ENCODE assay signal across 11 cellular contexts in genomic region chr4:94519925-94520789, GRCh38.
DNase-seq lines count a peak whose midpoint lies in the region; ATAC-seq and TF ChIP-seq lines count a peak whose summit lies in the region.
"Had no signal": no experiment of that assay in that cellular context is flagged by ENCODE, and none has a peak within 500 bp of the region (broad histone marks: within the 10 kb centered on the region; RNA-seq: fewer than 3 reads in every experiment).

No MANE protein-coding gene starts in this region.

- no peaks in the 10 kb centered on the region for H3K27me3 ChIP-seq in CD4-positive, alpha-beta memory T cell (ENCODE audit: insufficient read depth, low read length)

- no peak overlapping the region for H3K27ac Mint-ChIP-seq in CD4-positive, alpha-beta memory T cell
- H3K27ac Mint-ChIP-seq in WTC11 = no peak overlapping the region
- H3K27ac Mint-ChIP-seq: stimulated activated naive CD8-positive, alpha-beta T cell treated with anti-CD3 and anti-CD28 coated beads, Interleukin-15, amount 100 ng/mL, for 72 hours had no signal

- POLR2A ChIA-PET in CD4-positive, alpha-beta memory T cell (lab: Charles Lee; ENCODE audit: partially characterized antibody) = no interaction called here
- POLR2A ChIA-PET in WTC11 (lab: Charles Lee) = no interaction called here

- H3K9me3 Mint-ChIP-seq in CD4-positive, alpha-beta memory T cell = no peaks in the 10 kb centered on the region
- no peaks in the 10 kb centered on the region for H3K9me3 Mint-ChIP-seq in WTC11
- H3K9me3 Mint-ChIP-seq: stimulated activated naive CD8-positive, alpha-beta T cell treated with anti-CD3 and anti-CD28 coated beads, Interleukin-15, amount 100 ng/mL, for 72 hours had no signal

- H3K36me3 ChIP-seq in CD4-positive, alpha-beta memory T cell (ENCODE audit: insufficient read depth, low read length) = no peaks in the 10 kb centered on the region

- no peak overlapping the region for H3K4me3 ChIP-seq in CD4-positive, alpha-beta memory T cell (ENCODE audit: low read length in 2 of 2)

- CTCF ChIA-PET in CD4-positive, alpha-beta memory T cell (lab: Charles Lee; ENCODE audit: partially characterized antibody) = interaction anchor here (1.7 kb wide), 1 partner anchor 112 kb away, joined by 8 read pairs; no protein-coding TSS in a partner anchor
- CTCF ChIA-PET in WTC11 (lab: Charles Lee) = no interaction called here

- no peak overlapping the region for H3K4me3 Mint-ChIP-seq in CD4-positive, alpha-beta memory T cell
- no peak overlapping the region for H3K4me3 Mint-ChIP-seq in WTC11
- H3K4me3 Mint-ChIP-seq: stimulated activated naive CD8-positive, alpha-beta T cell treated with anti-CD3 and anti-CD28 coated beads, Interleukin-15, amount 100 ng/mL, for 72 hours had no signal

- ATAC-seq in GM21390 (IDR thresholded peaks at IDR 0.05; ENCODE audit: unreplicated experiment) (peak; percentile 49), left lobe of liver (peak; percentile 29), WTC11 (no peak)
- ATAC-seq: stimulated activated naive CD8-positive, alpha-beta T cell treated with anti-CD3 and anti-CD28 coated beads, Interleukin-15, amount 100 ng/mL, for 72 hours had no signal

- in situ Hi-C loops in KBM-7 (cut with MboI; ENCODE audit: low pct_unique_long_range_greater_than_20kb, low sequenced_read_pairs) = no loop called here

- no peaks in the 10 kb centered on the region for H3K27me3 Mint-ChIP-seq in CD4-positive, alpha-beta memory T cell
- no peaks in the 10 kb centered on the region for H3K27me3 Mint-ChIP-seq in WTC11 (ENCODE audit: low read depth)
- H3K27me3 Mint-ChIP-seq: stimulated activated naive CD8-positive, alpha-beta T cell treated with anti-CD3 and anti-CD28 coated beads, Interleukin-15, amount 100 ng/mL, for 72 hours had no signal

- peaks cover 10 to 16% (median 15%) of the 10 kb centered on the region in 4 donors for H3K4me1 Mint-ChIP-seq in CD4-positive, alpha-beta memory T cell
- peaks cover 9% of the 10 kb centered on the region for H3K4me1 Mint-ChIP-seq in WTC11

- TF ChIP-seq CTCF in WTC11 (IDR thresholded peaks at IDR 0.05) = no peak

- H3K36me3 Mint-ChIP-seq in CD4-positive, alpha-beta memory T cell = peaks cover 2 to 8% of the 10 kb centered on the region in 2 donors
- no peaks in the 10 kb centered on the region for H3K36me3 Mint-ChIP-seq in WTC11

- intact Hi-C loops in CD4-positive, alpha-beta memory T cell (cut with micrococcal nuclease) = no loop called here

- H3K4me1 ChIP-seq in CD4-positive, alpha-beta memory T cell (ENCODE audit: insufficient read depth, low read length) = no peaks in the 10 kb centered on the region

- peak; percentile 1 for DNase-seq in GDM1 (lab: John Stamatoyannopoulos, UW)
- DNase-seq in KBM-7 = peak; percentile 75
- no peak for DNase-seq in left lobe of liver (ENCODE audit: low spot score)
- DNase-seq in CD4-positive, alpha-beta memory T cell = no peak
- DNase-seq in NCI-H748 (lab: John Stamatoyannopoulos, UW; ENCODE audit: unreplicated experiment) = no peak
- DNase-seq in WTC11 (ENCODE audit: low spot score) = no peak
- DNase-seq in activated CD4-positive, alpha-beta T cell treated with anti-CD3 and anti-CD28 coated beads for 1 hour = no peak
- DNase-seq: nucleus accumbens; stimulated activated naive CD8-positive, alpha-beta T cell treated with anti-CD3 and anti-CD28 coated beads, Interleukin-15, amount 100 ng/mL, for 72 hours had no signal

- no peak overlapping the region for H3K27ac ChIP-seq in CD4-positive, alpha-beta memory T cell (ENCODE audit: low read depth, low read length)
- H3K27ac ChIP-seq: epithelial cell of prostate had no signal

- H3K9me3 ChIP-seq in CD4-positive, alpha-beta memory T cell (ENCODE audit: control insufficient read depth in 1 of 2, low read length in 2 of 2) = no peaks in the 10 kb centered on the region

TF ChIP-seq in WTC11, 78 proteins besides CTCF, POLR2A, EP300 and RAD21:
- TF ChIP-seq TEAD1 (CRISPR knock-in tag; IDR thresholded peaks at IDR 0.05) (no peak), USF2 (CRISPR knock-in tag; IDR thresholded peaks at IDR 0.05) (no peak), MXD4 (CRISPR knock-in tag; IDR thresholded peaks at IDR 0.05; ENCODE audit: borderline replicate concordance) (no peak), NFE2L1 (CRISPR knock-in tag; IDR thresholded peaks at IDR 0.05) (no peak), SMAD4 (CRISPR knock-in tag; IDR thresholded peaks at IDR 0.05) (no peak), ZNF396 (CRISPR knock-in tag; IDR thresholded peaks at IDR 0.05; ENCODE audit: borderline replicate concordance) (no peak), CBFB (CRISPR knock-in tag; IDR thresholded peaks at IDR 0.05; ENCODE audit: low read depth) (no peak), ETV6 (CRISPR knock-in tag; IDR thresholded peaks at IDR 0.05) (no peak), ZNF317 (CRISPR knock-in tag; IDR thresholded peaks at IDR 0.05; ENCODE audit: borderline replicate concordance, low read depth) (no peak), EMX1 (CRISPR knock-in tag; IDR thresholded peaks at IDR 0.05) (no peak), FOXJ3 (CRISPR knock-in tag; IDR thresholded peaks at IDR 0.05; ENCODE audit: borderline replicate concordance) (no peak), ZSCAN18 (CRISPR knock-in tag; IDR thresholded peaks at IDR 0.05) (no peak), PRRX2 (CRISPR knock-in tag; IDR thresholded peaks at IDR 0.05) (no peak), IRF1 (CRISPR knock-in tag; IDR thresholded peaks at IDR 0.05) (no peak)

Comparison
In these comparisons a context has a peak if more than half of its experiments do, and no peak if none do; other contexts are left out.
1. DNase-seq: peak in GDM1 (single experiment) and KBM-7 (single experiment); none in left lobe of liver (single experiment), CD4-positive, alpha-beta memory T cell (0 of 5), NCI-H748 (single experiment), WTC11 (single experiment) and activated CD4-positive, alpha-beta T cell treated with anti-CD3 and anti-CD28 coated beads for 1 hour (single experiment).